11 cellular contexts compared by ENCODE assay signal in genomic region chr12:32753605-32754004, GRCh38. TPM values are rescaled to one million over a fixed set of nuclear protein-coding genes. Genes with fewer than 3 reads are reported as not detected.
A peak's percentile ranks its signal among the peaks of the same experiment; 100 is the strongest.
DNase-seq lines count a peak whose midpoint lies in the region; ATAC-seq and TF ChIP-seq lines count a peak whose summit lies in the region.
"Had no signal": no experiment of that assay in that cellular context is flagged by ENCODE, and none has a peak within 500 bp of the region (broad histone marks: within the 10 kb centered on the region; RNA-seq: fewer than 3 reads in every experiment).

No MANE protein-coding gene starts in this region.

- intact Hi-C loops in colonic mucosa (cut with DNase I), result no loop called here

- TF ChIP-seq RAD21 in neural cell (conservative IDR thresholded peaks at IDR 0.05), result no peak

- peaks cover 41% of the 10 kb centered on the region for H3K79me2 ChIP-seq in DOHH2 (ENCODE audit: control insufficient read depth, low read length)
- H3K79me2 ChIP-seq in MM.1S (ENCODE audit: low read length), result peaks cover 38% of the 10 kb centered on the region
- peaks cover 28% of the 10 kb centered on the region for H3K79me2 ChIP-seq in neural cell (replicated peaks; ENCODE audit: insufficient read depth, low read length)

- TF ChIP-seq CTCF in DOHH2 (IDR thresholded peaks at IDR 0.05; ENCODE audit: low read depth, low read length, poor library complexity, severe bottlenecking) (no peak), MM.1S (IDR thresholded peaks at IDR 0.05; ENCODE audit: low read length) (no peak), colonic mucosa (IDR thresholded peaks at IDR 0.05) (no peak), neural cell (IDR thresholded peaks at IDR 0.05; ENCODE audit: poor library complexity, severe bottlenecking) (no peak)

- no peak for ATAC-seq in HG03457 (IDR thresholded peaks at IDR 0.05; ENCODE audit: unreplicated experiment)
- ATAC-seq in GM21526 (IDR thresholded peaks at IDR 0.05; ENCODE audit: low FRiP score, unreplicated experiment), result no peak
- no peak for ATAC-seq in HG02885 (IDR thresholded peaks at IDR 0.05; ENCODE audit: poor library complexity, unreplicated experiment)

- H3K4me2 ChIP-seq in DOHH2 (ENCODE audit: low read length), result peak overlapping the region; percentile 93
- H3K4me2 ChIP-seq in MM.1S (ENCODE audit: low read depth, low read length), result peak overlapping the region; percentile 97
- peak overlapping the region; percentile 81 for H3K4me2 ChIP-seq in neural cell (ENCODE audit: low read length)

- H3K9me3 ChIP-seq in DOHH2 (ENCODE audit: control insufficient read depth, insufficient read depth, low read length) (no peaks in the 10 kb centered on the region), MM.1S (replicated peaks; ENCODE audit: insufficient read depth, low read length) (no peaks in the 10 kb centered on the region), colonic mucosa (no peaks in the 10 kb centered on the region), neural cell (ENCODE audit: low read length) (no peaks in the 10 kb centered on the region)
- H3K9me3 ChIP-seq: ascending aorta, neutrophil had no signal

- peaks cover 58% of the 10 kb centered on the region for H3K36me3 ChIP-seq in DOHH2 (ENCODE audit: control insufficient read depth, low read length)
- H3K36me3 ChIP-seq in MM.1S (replicated peaks; ENCODE audit: insufficient read depth, low read length), result peaks cover 6% of the 10 kb centered on the region; the same call in 1 of the 2 replicates
- peaks cover 4% of the 10 kb centered on the region for H3K36me3 ChIP-seq in colonic mucosa
- H3K36me3 ChIP-seq in neural cell (ENCODE audit: insufficient read depth, low read length), result peaks cover 7% of the 10 kb centered on the region

- H3K27ac ChIP-seq in DOHH2 (ENCODE audit: low read depth, low read length) (no peak overlapping the region), MM.1S (ENCODE audit: low read length) (no peak overlapping the region), colonic mucosa (peak overlapping the region; percentile 0), neural cell (ENCODE audit: low read length) (no peak overlapping the region)
- H3K27ac ChIP-seq: neutrophil had no signal

- DNase-seq in MM.1S (no peak), colonic mucosa (no peak), CD1c-positive myeloid dendritic cell (ENCODE audit: extremely low spot score) (no peak)
- DNase-seq: glutamatergic neuron had no signal

- H3K4me1 ChIP-seq in DOHH2 (ENCODE audit: control insufficient read depth, low read length) (peaks cover 17% of the 10 kb centered on the region), MM.1S (ENCODE audit: low read length) (peaks cover 14% of the 10 kb centered on the region), colonic mucosa (no peaks in the 10 kb centered on the region)

- H3K27me3 ChIP-seq in DOHH2 (ENCODE audit: control insufficient read depth, low read length), result no peaks in the 10 kb centered on the region
- no peaks in the 10 kb centered on the region for H3K27me3 ChIP-seq in MM.1S (replicated peaks; ENCODE audit: insufficient read depth, low read length)
- no peaks in the 10 kb centered on the region for H3K27me3 ChIP-seq in colonic mucosa
- H3K27me3 ChIP-seq in neural cell (ENCODE audit: insufficient read depth, low read depth, low read length), result no peaks in the 10 kb centered on the region
- H3K27me3 ChIP-seq: ascending aorta, neutrophil had no signal

- TF ChIP-seq EP300 in neural cell (conservative IDR thresholded peaks at IDR 0.05; ENCODE audit: poor library complexity, severe bottlenecking), result no peak

- H2AFZ ChIP-seq in MM.1S (ENCODE audit: low read length) (no peak overlapping the region), neural cell (ENCODE audit: low read depth, low read length) (no peak overlapping the region)

- H4K20me1 ChIP-seq in DOHH2 (ENCODE audit: control insufficient read depth, insufficient read depth, low read depth, low read length) (no peaks in the 10 kb centered on the region), MM.1S (ENCODE audit: insufficient read depth, low read length) (no peaks in the 10 kb centered on the region), neural cell (ENCODE audit: insufficient read depth) (no peaks in the 10 kb centered on the region)

- H3F3A ChIP-seq in DOHH2 (ENCODE audit: control insufficient read depth, insufficient read depth), result peaks cover 5% of the 10 kb centered on the region; the same call in 1 of the 2 replicates
- peaks cover 5% of the 10 kb centered on the region; the same call in 1 of the 2 replicates for H3F3A ChIP-seq in MM.1S (ENCODE audit: insufficient read depth, low read length)
- no peaks in the 10 kb centered on the region for H3F3A ChIP-seq in neural cell (ENCODE audit: insufficient read depth, low read length, poor library complexity, severe bottlenecking)

- H3K9me2 ChIP-seq in DOHH2 (replicated peaks; ENCODE audit: control insufficient read depth, low read length) (no peaks in the 10 kb centered on the region), MM.1S (replicated peaks; ENCODE audit: insufficient read depth, low read length) (no peaks in the 10 kb centered on the region), neural cell (ENCODE audit: insufficient read depth, low read length) (no peaks in the 10 kb centered on the region)

- H3K4me3 ChIP-seq in DOHH2 (ENCODE audit: low read length) (peak overlapping the region; percentile 88), MM.1S (ENCODE audit: low read length) (0 out of 2 replicates have a peak overlapping the region, but pooled peaks have one; percentile 84), colonic mucosa (no peak overlapping the region), neural cell (ENCODE audit: low read length) (peak overlapping the region; percentile 88)

- peak overlapping the region; percentile 83; the same call in 1 of the 2 replicates for H3K9ac ChIP-seq in MM.1S (ENCODE audit: low read length)
- H3K9ac ChIP-seq in colonic mucosa (ENCODE audit: low read depth in 2 of 2, low read length in 2 of 2), result peak overlapping the region in 1 of 2 donors; percentile 76
- H3K9ac ChIP-seq in neural cell (ENCODE audit: low read length), result no peak overlapping the region

TF ChIP-seq in neural cell, 6 proteins besides CTCF, POLR2A, EP300 and RAD21:
- no peak for TF ChIP-seq POLR2AphosphoS5 (IDR thresholded peaks at IDR 0.05)
- TF ChIP-seq MXI1 (conservative IDR thresholded peaks at IDR 0.05; ENCODE audit: poor library complexity, severe bottlenecking), result no peak
- TF ChIP-seq REST (IDR thresholded peaks at IDR 0.05; ENCODE audit: borderline replicate concordance), result no peak
- TF ChIP-seq TAF1 (IDR thresholded peaks at IDR 0.05; ENCODE audit: low read depth), result no peak
- no peak for TF ChIP-seq SMC3 (conservative IDR thresholded peaks at IDR 0.05; ENCODE audit: poor library complexity)
- TF ChIP-seq EZH2 (IDR thresholded peaks at IDR 0.05; ENCODE audit: borderline replicate concordance, insufficient read depth, low read length, poor library complexity, severe bottlenecking), result no peak

RNA-seq across cellular contexts. Expression of gene YARS2, which starts 2.1 kb away (rescaled TPM):
- total RNA-seq in colonic mucosa, result 10 to 100 TPM; 14.1 to 28.0 TPM
- polyA plus RNA-seq in neural cell, result 25.6 and 26.5 TPM in 2 replicates
- polyA minus RNA-seq in neural cell, result 41.4 and 44.3 TPM in 2 replicates
